Comparison of ENCODE assay signal across 27 cellular contexts in the genomic region with DNA sequence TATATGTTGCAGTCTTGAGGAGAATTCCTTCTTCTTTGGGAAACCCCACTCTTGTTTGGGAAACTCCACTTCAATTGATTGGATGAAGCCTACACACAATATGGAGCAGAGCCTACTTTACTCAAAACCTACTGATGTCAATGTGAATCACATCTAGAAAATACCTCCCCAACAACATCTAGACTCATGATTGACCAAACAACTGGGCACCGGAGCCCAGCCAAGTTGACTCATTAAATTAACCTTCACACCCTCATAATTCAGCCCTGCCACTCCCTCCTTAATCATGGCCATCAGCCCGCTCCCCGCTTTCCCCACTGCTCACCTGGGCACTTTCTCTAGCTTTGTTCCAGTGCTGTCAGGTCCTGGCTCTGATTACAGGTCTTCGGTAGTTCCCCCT.
"Had no signal": no experiment of that assay in that cellular context is flagged by ENCODE, and none has a peak within 500 bp of the region (broad histone marks: within the 10 kb centered on the region; RNA-seq: fewer than 3 reads in every experiment).

No MANE protein-coding gene starts in this region.

- H3K36me3 Mint-ChIP-seq: activated naive CD8-positive, alpha-beta T cell treated with anti-CD3 and anti-CD28 coated beads, Interleukin-2, amount 10 ng/mL, durations not matched to agents 7 days and 5 days; T-cell had no signal

- H3K27me3 ChIP-seq: adrenal gland, Peyer's patch had no signal

- H3K9me3 Mint-ChIP-seq: activated naive CD8-positive, alpha-beta T cell treated with anti-CD3 and anti-CD28 coated beads, Interleukin-2, amount 10 ng/mL, durations not matched to agents 7 days and 5 days; T-cell had no signal

- H3K27ac ChIP-seq: adrenal gland, Peyer's patch, VCaP had no signal

- H3K27me3 Mint-ChIP-seq: activated naive CD8-positive, alpha-beta T cell treated with anti-CD3 and anti-CD28 coated beads, Interleukin-2, amount 10 ng/mL, durations not matched to agents 7 days and 5 days; T-cell had no signal

- ATAC-seq: activated CD8-positive, alpha-beta T cell treated with anti-CD3 and anti-CD28 coated beads, Interleukin-2, amount 10 ng/mL, durations not matched to agents 7 days and 5 days; T-cell had no signal

- H3K4me3 Mint-ChIP-seq: activated CD8-positive, alpha-beta T cell treated with anti-CD3 and anti-CD28 coated beads, Interleukin-2, amount 10 ng/mL, durations not matched to agents 7 days and 5 days; activated naive CD8-positive, alpha-beta T cell treated with anti-CD3 and anti-CD28 coated beads, Interleukin-2, amount 10 ng/mL, durations not matched to agents 7 days and 5 days; T-cell had no signal

- DNase-seq: activated CD4-positive, alpha-beta T cell treated with anti-CD3 and anti-CD28 coated beads for 4 hours; activated CD4-positive, alpha-beta T cell treated with anti-CD3 and anti-CD28 coated beads, Interleukin-2, amount 50 U/mL, for 4 hours; activated CD8-positive, alpha-beta memory T cell treated with anti-CD3 and anti-CD28 coated beads, Interleukin-2, amount 50 U/mL, for 48 hours; activated CD8-positive, alpha-beta T cell treated with anti-CD3 and anti-CD28 coated beads, Interleukin-2, amount 10 ng/mL, durations not matched to agents 7 days and 5 days; activated naive CD4-positive, alpha-beta T cell treated with anti-CD3 and anti-CD28 coated beads, Interleukin-2, amount 50 U/mL, for 16 hours; activated naive CD8-positive, alpha-beta T cell treated with anti-CD3 and anti-CD28 coated beads, Interleukin-2, amount 10 ng/mL, durations not matched to agents 7 days and 5 days; activated T-cell treated with anti-CD3 and anti-CD28 coated beads, Interleukin-2, amount 50 U/mL, for 1 hour; adrenal gland; anterior cingulate cortex; central memory CD4-positive, alpha-beta T cell; IMR-90; Kasumi-1; KBM-7; NCI-H1092; NCI-H1417; NCI-H1930; NCI-H2171 treated with DMSO at 0.1 percent for 48 hours; NCI-H226; NCI-H526 treated with DMSO at 0.1 percent for 48 hours; NCI-H82; OCI-M1; Peyer's patch; SIG-M5; T-cell; T-helper 2 cell; T1000 had no signal

- H3K9me3 ChIP-seq: adrenal gland, Peyer's patch had no signal

- H3K36me3 ChIP-seq: adrenal gland, Peyer's patch had no signal

- H3K27ac Mint-ChIP-seq: activated CD8-positive, alpha-beta T cell treated with anti-CD3 and anti-CD28 coated beads, Interleukin-2, amount 10 ng/mL, durations not matched to agents 7 days and 5 days; activated naive CD8-positive, alpha-beta T cell treated with anti-CD3 and anti-CD28 coated beads, Interleukin-2, amount 10 ng/mL, durations not matched to agents 7 days and 5 days; T-cell had no signal

- H3K4me1 ChIP-seq: adrenal gland, Peyer's patch had no signal

- H3K4me1 Mint-ChIP-seq: activated naive CD8-positive, alpha-beta T cell treated with anti-CD3 and anti-CD28 coated beads, Interleukin-2, amount 10 ng/mL, durations not matched to agents 7 days and 5 days; T-cell had no signal

- H3K4me3 ChIP-seq: adrenal gland, Peyer's patch had no signal
